Comparison of ENCODE assay signal across 20 cellular contexts in the genomic region with DNA sequence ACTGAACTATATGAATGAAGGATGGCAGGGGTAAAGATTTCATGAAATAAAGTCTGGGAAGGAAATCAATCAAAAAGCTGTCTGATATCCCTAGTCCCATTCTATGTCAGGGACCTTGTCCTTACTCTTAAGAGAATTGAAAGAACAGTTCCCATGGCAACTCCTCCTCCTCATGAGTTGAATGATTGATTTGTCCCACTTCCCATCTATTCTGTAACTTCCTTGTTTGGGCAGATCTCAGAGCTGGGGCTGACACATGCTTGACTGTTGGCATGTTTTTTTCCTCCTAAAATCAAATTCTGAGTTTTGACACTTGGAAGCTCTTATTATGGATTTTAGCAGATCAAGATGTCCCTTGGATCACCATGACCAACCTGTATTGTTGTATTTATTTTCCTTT.
"Had no signal": no experiment of that assay in that cellular context is flagged by ENCODE, and none has a peak within 500 bp of the region (broad histone marks: within the 10 kb centered on the region; RNA-seq: fewer than 3 reads in every experiment).

No MANE protein-coding gene starts in this region.

- H3K4me3 Mint-ChIP-seq: dendritic cell treated with granulocyte-macrophage colony-stimulating factor and Interleukin-4, amounts not matched to agents 40 ng/mL and 50 ng/mL, for 4 days; effector memory CD8-positive, alpha-beta T cell; mesothelial cell of epicardium had no signal

- DNase-seq: cerebellar nuclear complex; colonic mucosa; cortex of kidney; effector CD8-positive, alpha-beta T cell; effector memory CD8-positive, alpha-beta T cell; erythroblast; foreskin keratinocyte; glutamatergic neuron; heart right ventricle; hippocampal formation; left cardiac atrium; left lung; left ventricle myocardium superior; lower lobe of right lung; mesenchymal stem cell; mucosa of descending colon had no signal

- H3K36me3 Mint-ChIP-seq: mesothelial cell of epicardium had no signal

- H3K27ac Mint-ChIP-seq: dendritic cell treated with granulocyte-macrophage colony-stimulating factor and Interleukin-4, amounts not matched to agents 40 ng/mL and 50 ng/mL, for 4 days; effector memory CD8-positive, alpha-beta T cell; mesothelial cell of epicardium had no signal

- H3K4me1 Mint-ChIP-seq: mesothelial cell of epicardium had no signal

- H3K27me3 Mint-ChIP-seq: dendritic cell treated with granulocyte-macrophage colony-stimulating factor and Interleukin-4, amounts not matched to agents 40 ng/mL and 50 ng/mL, for 4 days; effector memory CD8-positive, alpha-beta T cell had no signal

- ATAC-seq: effector memory CD8-positive, alpha-beta T cell; esophagus mucosa; foreskin keratinocyte; gastroesophageal sphincter; heart right ventricle; left cardiac atrium; left lung; left ventricle myocardium superior; lower lobe of right lung; mucosa of descending colon had no signal

- H3K4me1 ChIP-seq: colonic mucosa, foreskin keratinocyte, gastroesophageal sphincter, heart right ventricle, left lung, lower lobe of right lung had no signal

- H3K9me3 ChIP-seq: colonic mucosa, gastroesophageal sphincter, left lung, lower lobe of right lung, mucosa of descending colon had no signal

- H3K4me3 ChIP-seq: colonic mucosa, gastroesophageal sphincter, heart right ventricle, left lung, lower lobe of right lung, mucosa of descending colon had no signal

- H3K36me3 ChIP-seq: colonic mucosa, gastroesophageal sphincter, heart right ventricle, left lung, lower lobe of right lung had no signal

- H3K27me3 ChIP-seq: colonic mucosa, foreskin keratinocyte, gastroesophageal sphincter, heart right ventricle, left lung had no signal
